Comparison of ENCODE assay signal across 8 cellular contexts in genomic region chr16:4425378-4426020, GRCh38. TPM values are rescaled to one million over a fixed set of nuclear protein-coding genes. Genes with fewer than 3 reads are reported as not detected.
A peak's percentile ranks its signal among the peaks of the same experiment; 100 is the strongest.
DNase-seq lines count a peak whose midpoint lies in the region; ATAC-seq, FAIRE-seq and TF ChIP-seq lines count a peak whose summit lies in the region.

TSS of gene DNAJA3 (plus strand) at chr16:4425868. CDS start at chr16:4425882, 14 bp downstream.

- H3K27ac Mint-ChIP-seq in activated T-helper 17 cell treated with anti-CD3 and anti-CD28 coated beads, Interleukin-2, amount 50 U/mL, for 72 hours = peak within 1 kb of the TSS; percentile 99
- peak within 1 kb of the TSS; percentile 98 to 100 (median 100) for H3K27ac Mint-ChIP-seq in naive thymus-derived CD8-positive, alpha-beta T cell
- H3K27ac Mint-ChIP-seq in stimulated activated naive B cell treated with anti-CD40 and anti-IgM and Interleukin-4, amounts not matched to agents 10 μg/mL and 1 μg/mL and 100 μg/mL, for 72 hours = peak within 1 kb of the TSS; percentile 98

- peak within 1 kb of the TSS; percentile 96 for H3K4me3 Mint-ChIP-seq in activated T-helper 17 cell treated with anti-CD3 and anti-CD28 coated beads, Interleukin-2, amount 50 U/mL, for 72 hours
- peak within 1 kb of the TSS; percentile 89 to 100 (median 94) for H3K4me3 Mint-ChIP-seq in naive thymus-derived CD8-positive, alpha-beta T cell
- H3K4me3 Mint-ChIP-seq in stimulated activated naive B cell treated with anti-CD40 and anti-IgM and Interleukin-4, amounts not matched to agents 10 μg/mL and 1 μg/mL and 100 μg/mL, for 72 hours = peak within 1 kb of the TSS; percentile 98 to 99

- peak; percentile 97 for ATAC-seq in activated T-helper 17 cell treated with anti-CD3 and anti-CD28 coated beads, Interleukin-2, amount 50 U/mL, for 72 hours (replicated peaks)
- peak; percentile 86 to 89 for ATAC-seq in naive thymus-derived CD8-positive, alpha-beta T cell
- peak; percentile 93 to 95 for ATAC-seq in stimulated activated naive B cell treated with anti-CD40 and anti-IgM and Interleukin-4, amounts not matched to agents 10 μg/mL and 1 μg/mL and 100 μg/mL, for 72 hours (replicated peaks)

- no peaks in the 10 kb centered on the region for H3K9me3 Mint-ChIP-seq in activated T-helper 17 cell treated with anti-CD3 and anti-CD28 coated beads, Interleukin-2, amount 50 U/mL, for 72 hours
- H3K9me3 Mint-ChIP-seq in naive thymus-derived CD8-positive, alpha-beta T cell = no peaks in the 10 kb centered on the region
- no peaks in the 10 kb centered on the region for H3K9me3 Mint-ChIP-seq in stimulated activated naive B cell treated with anti-CD40 and anti-IgM and Interleukin-4, amounts not matched to agents 10 μg/mL and 1 μg/mL and 100 μg/mL, for 72 hours

- peak within 1 kb of the TSS; percentile 95 for H3K27ac ChIP-seq in RWPE1

- peak; percentile 84 for TF ChIP-seq POLR2A in H54 (IDR thresholded peaks at IDR 0.05; ENCODE audit: low read depth, low read length)

- H3K4me1 Mint-ChIP-seq in activated T-helper 17 cell treated with anti-CD3 and anti-CD28 coated beads, Interleukin-2, amount 50 U/mL, for 72 hours = peaks cover 20% of the 10 kb centered on the region
- peaks cover 16 to 37% (median 31%) of the 10 kb centered on the region in 4 donors for H3K4me1 Mint-ChIP-seq in naive thymus-derived CD8-positive, alpha-beta T cell
- H3K4me1 Mint-ChIP-seq in stimulated activated naive B cell treated with anti-CD40 and anti-IgM and Interleukin-4, amounts not matched to agents 10 μg/mL and 1 μg/mL and 100 μg/mL, for 72 hours = peaks cover 18 to 24% of the 10 kb centered on the region in 2 donors

- CTCF ChIA-PET in RWPE1 (lab: Yijun Ruan, JAX) = no interaction called here

- H3K36me3 Mint-ChIP-seq in activated T-helper 17 cell treated with anti-CD3 and anti-CD28 coated beads, Interleukin-2, amount 50 U/mL, for 72 hours (ENCODE audit: low read depth) = peaks cover 48% of the 10 kb centered on the region
- peaks cover 0 to 21% (median 0%) of the 10 kb centered on the region in 3 donors for H3K36me3 Mint-ChIP-seq in naive thymus-derived CD8-positive, alpha-beta T cell
- peaks cover 13 to 23% of the 10 kb centered on the region in 2 donors for H3K36me3 Mint-ChIP-seq in stimulated activated naive B cell treated with anti-CD40 and anti-IgM and Interleukin-4, amounts not matched to agents 10 μg/mL and 1 μg/mL and 100 μg/mL, for 72 hours

- DNase-seq in ELF-1 (ENCODE audit: low read depth, low spot score) (peak; percentile 95), H54 (ENCODE audit: insufficient read length, low spot score) (peak; percentile 90), LoVo (ENCODE audit: low spot score) (peak; percentile 96), RWPE1 (ENCODE audit: low spot score) (peak; percentile 95), fibroblast of peridontal ligament (ENCODE audit: extremely low read depth) (peak; percentile 97)
- peak; percentile 86 to 99 (median 94) for DNase-seq in naive thymus-derived CD8-positive, alpha-beta T cell
- peak; percentile 90 for DNase-seq in stimulated activated naive B cell treated with anti-CD40 and anti-IgM and Interleukin-4, amounts not matched to agents 10 μg/mL and 1 μg/mL and 100 μg/mL, for 72 hours

- no peaks in the 10 kb centered on the region for H3K27me3 Mint-ChIP-seq in activated T-helper 17 cell treated with anti-CD3 and anti-CD28 coated beads, Interleukin-2, amount 50 U/mL, for 72 hours
- no peaks in the 10 kb centered on the region for H3K27me3 Mint-ChIP-seq in naive thymus-derived CD8-positive, alpha-beta T cell
- no peaks in the 10 kb centered on the region for H3K27me3 Mint-ChIP-seq in stimulated activated naive B cell treated with anti-CD40 and anti-IgM and Interleukin-4, amounts not matched to agents 10 μg/mL and 1 μg/mL and 100 μg/mL, for 72 hours

- POLR2A ChIA-PET in RWPE1 (lab: Yijun Ruan, JAX; ENCODE audit: low non-redundant PET) = interaction anchor here (0.7 kb wide), 1 partner anchor 160 kb away, joined by 5 read pairs; no protein-coding TSS in a partner anchor
- POLR2A ChIA-PET in naive thymus-derived CD8-positive, alpha-beta T cell (lab: Charles Lee) = interaction anchor here (0.6 to 5.1 kb wide), 5 partner anchors 10 to 520 kb away, joined by 3 to 38 read pairs (median 3); partner anchors contain the start of genes CORO7 and HMOX2

- no peak for TF ChIP-seq CTCF in RWPE1 (conservative IDR thresholded peaks at IDR 0.05; ENCODE audit: low read depth)

- FAIRE-seq in H54 (lab: Jason Lieb, UNC) = peak; percentile 45

RNA-seq across cellular contexts. Expression of gene DNAJA3, which starts in this region (rescaled TPM):
- total RNA-seq in activated T-helper 17 cell treated with anti-CD3 and anti-CD28 coated beads, Interleukin-2, amount 50 U/mL, for 72 hours = 10 to 100 TPM; 50.3 to 81.1 TPM
- total RNA-seq in naive thymus-derived CD8-positive, alpha-beta T cell = 10 to 100 TPM; 70.6 to 71.3 TPM
- 10 to 100 TPM; 43.4 to 64.8 (median 45.2) TPM for polyA plus RNA-seq in naive thymus-derived CD8-positive, alpha-beta T cell

Comparison
In these comparisons a context has a peak if more than half of its experiments do, and no peak if none do; other contexts are left out.
1. Peak in every context shown above with its lines: DNase-seq, ATAC-seq and H3K27ac ChIP-seq.